ENCODE assay signal across 26 cellular contexts in genomic region chr4:150852237-150852636, GRCh38.
DNase-seq lines count a peak whose midpoint lies in the region; ATAC-seq, FAIRE-seq and TF ChIP-seq lines count a peak whose summit lies in the region.
"Had no signal": no experiment of that assay in that cellular context is flagged by ENCODE, and none has a peak within 500 bp of the region (broad histone marks: within the 10 kb centered on the region; RNA-seq: fewer than 3 reads in every experiment).

No MANE protein-coding gene starts in this region.

- TSS peak; percentile 63 for BruUV-seq in GM12878 (replicated peaks; lab: Mats Ljungman, UMichigan)

- no peaks in the 10 kb centered on the region for H3K79me2 ChIP-seq in GM12878 (ENCODE audit: control insufficient read depth, insufficient read depth, low read length)

- POLR2A ChIA-PET in GM12878 (lab: Charles Lee), result interaction anchor here (0.6 kb wide), 1 partner anchor 231 kb away, joined by 5 read pairs; no protein-coding TSS in a partner anchor

- in situ Hi-C loops in GM12878 (cut with MboI), result no loop called here

- TF ChIP-seq RAD21 in GM12878 (IDR thresholded peaks at IDR 0.05; ENCODE audit: insufficient read depth, low read depth, low read length), result no peak

- TF ChIP-seq EP300 in GM12878 (IDR thresholded peaks at IDR 0.05; ENCODE audit: borderline replicate concordance in 1 of 2, control insufficient read depth in 1 of 2, low read depth in 2 of 2, low read length in 2 of 2), result no peak

- no peak for TF ChIP-seq POLR2A in GM12878 (IDR thresholded peaks at IDR 0.05; ENCODE audit: low read depth, low read length)

- CTCF ChIA-PET in GM12878 (lab: Yijun Ruan, JAX), result interaction anchor here (1.0 to 1.2 kb wide), 2 partner anchors 14 to 554 kb away, joined by 3 to 6 read pairs; no protein-coding TSS in a partner anchor

- H3K27ac ChIP-seq in GM12878 (ENCODE audit: control insufficient read depth, insufficient read depth), result no peak overlapping the region
- H3K27ac ChIP-seq: brain microvascular endothelial cell, coronary artery, foreskin keratinocyte, prostate gland, thyroid gland had no signal

- no peak overlapping the region for H3K9ac ChIP-seq in GM12878 (ENCODE audit: control insufficient read depth, insufficient read depth, low read length)

- no peaks in the 10 kb centered on the region for H4K20me1 ChIP-seq in GM12878 (ENCODE audit: control insufficient read depth, insufficient read depth)

- SMC1A ChIA-PET in GM12878 (lab: Charles Lee; ENCODE audit: uncharacterized antibody, unreplicated experiment), result interaction anchor here (0.5 to 1.0 kb wide), 3 partner anchors 11 to 41 kb away, joined by 3 to 4 read pairs (median 4); no protein-coding TSS in a partner anchor

- no peak for TF ChIP-seq CTCF in GM12878 (IDR thresholded peaks at IDR 0.05 in 2 of 3, conservative IDR thresholded peaks at IDR 0.05 in 1 of 3; ENCODE audit: control insufficient read depth in 2 of 3, extremely low read depth in 1 of 3, insufficient read depth in 1 of 3, low read depth in 3 of 3, low read length in 3 of 3)

- peaks cover 0 to 9% of the 10 kb centered on the region in 2 experiments; a peak in 3 of 4 replicates for H3K36me3 ChIP-seq in GM12878 (ENCODE audit: control insufficient read depth in 2 of 2, insufficient read depth in 2 of 2, low read length in 1 of 2)
- H3K36me3 ChIP-seq: brain microvascular endothelial cell, prostate gland had no signal

- H3K4me3 ChIP-seq in GM12878, result no peak overlapping the region
- H3K4me3 ChIP-seq: coronary artery, prostate gland, thyroid gland had no signal

- H3K4me3 Mint-ChIP-seq in activated naive CD8-positive, alpha-beta T cell, result no peak overlapping the region
- no peak overlapping the region for H3K4me3 Mint-ChIP-seq in activated naive CD8-positive, alpha-beta T cell treated with anti-CD3 and anti-CD28 coated beads, Interleukin-2, amount 50 U/mL, for 24 hours
- H3K4me3 Mint-ChIP-seq in stimulated activated effector memory CD8-positive, alpha-beta T cell treated with anti-CD3 and anti-CD28 coated beads, Interleukin-12 subunit alpha, Interleukin-12 subunit beta, amount 100 ng/mL, for 72 hours, result no peak overlapping the region
- no peak overlapping the region for H3K4me3 Mint-ChIP-seq in stimulated activated naive B cell treated with anti-CD40 and anti-IgM and Interleukin-4, amounts not matched to agents 10 μg/mL and 1 μg/mL and 100 μg/mL, for 72 hours
- H3K4me3 Mint-ChIP-seq: activated B cell treated with CpG ODN at 0.5 μM for 24 hours; activated CD8-positive, alpha-beta T cell treated with anti-CD3 and anti-CD28 coated beads, Interleukin-2, amount 10 ng/mL, durations not matched to agents 7 days and 5 days; activated naive CD8-positive, alpha-beta T cell treated with anti-CD3 and anti-CD28 coated beads for 36 hours; activated T-cell treated with anti-CD3 and anti-CD28 coated beads, Interleukin-2, amount 50 U/mL, for 72 hours; nephron had no signal

- no peaks in the 10 kb centered on the region for H3K9me3 ChIP-seq in GM12878 (replicated peaks; ENCODE audit: control insufficient read depth, insufficient read depth, low read length)
- H3K9me3 ChIP-seq: prostate gland, thyroid gland had no signal

- H3K27me3 Mint-ChIP-seq in activated naive CD8-positive, alpha-beta T cell, result no peaks in the 10 kb centered on the region
- no peaks in the 10 kb centered on the region for H3K27me3 Mint-ChIP-seq in activated naive CD8-positive, alpha-beta T cell treated with anti-CD3 and anti-CD28 coated beads, Interleukin-2, amount 50 U/mL, for 24 hours
- no peaks in the 10 kb centered on the region for H3K27me3 Mint-ChIP-seq in stimulated activated naive B cell treated with anti-CD40 and anti-IgM and Interleukin-4, amounts not matched to agents 10 μg/mL and 1 μg/mL and 100 μg/mL, for 72 hours
- H3K27me3 Mint-ChIP-seq: activated B cell treated with CpG ODN at 0.5 μM for 24 hours; activated naive CD8-positive, alpha-beta T cell treated with anti-CD3 and anti-CD28 coated beads for 36 hours had no signal

- no peak for DNase-seq in activated naive CD8-positive, alpha-beta T cell treated with anti-CD3 and anti-CD28 coated beads, Interleukin-2, amount 50 U/mL, for 24 hours
- DNase-seq in MV-4-11 (lab: John Stamatoyannopoulos, UW), result peak; percentile 93
- no peak for DNase-seq in GM12878 (ENCODE audit: low read depth, low spot score)
- no peak for DNase-seq in stimulated activated effector memory CD8-positive, alpha-beta T cell treated with anti-CD3 and anti-CD28 coated beads, Interleukin-12 subunit alpha, Interleukin-12 subunit beta, amount 100 ng/mL, for 72 hours (ENCODE audit: low spot score in 2 of 2)
- no peak for DNase-seq in activated effector memory CD4-positive, alpha-beta T cell treated with anti-CD3 and anti-CD28 coated beads, Interleukin-2, amount 50 U/mL, for 16 hours
- no peak for DNase-seq in stimulated activated naive B cell treated with anti-CD40 and anti-IgM and Interleukin-4, amounts not matched to agents 10 μg/mL and 1 μg/mL and 100 μg/mL, for 72 hours
- no peak for DNase-seq in frontal cortex (ENCODE audit: low spot score in 2 of 2)
- DNase-seq: 8988T; activated B cell treated with CpG ODN at 0.5 μM for 24 hours; activated CD8-positive, alpha-beta T cell treated with anti-CD3 and anti-CD28 coated beads, Interleukin-2, amount 10 ng/mL, durations not matched to agents 7 days and 5 days; activated naive CD8-positive, alpha-beta T cell treated with anti-CD3 and anti-CD28 coated beads for 36 hours; activated T-cell treated with anti-CD3 and anti-CD28 coated beads, Interleukin-2, amount 50 U/mL, for 72 hours; brain microvascular endothelial cell; C1 segment of cervical spinal cord; DMS53; foreskin keratinocyte; kidney glomerular epithelial cell; mesendoderm; NCI-H1417; NCI-H2171 treated with DMSO at 0.1 percent for 48 hours; thyroid gland had no signal

- 89% methylated on average over 1 of the region's 1 CpG for WGBS in GM12878 (ENCODE audit: insufficient coverage, insufficient replicate concordance, low lambda C conversion rate, missing lambda C conversion rate)

- RAD21 ChIA-PET in GM12878 (lab: Charles Lee; ENCODE audit: unreplicated experiment), result no interaction called here

- no peak overlapping the region for H3K4me2 ChIP-seq in GM12878 (ENCODE audit: control insufficient read depth, insufficient read depth)

- H3K27me3 ChIP-seq in GM12878 (replicated peaks in 1 of 2; ENCODE audit: control insufficient read depth in 2 of 2, insufficient read depth in 2 of 2, low read length in 1 of 2), result no peaks in the 10 kb centered on the region
- H3K27me3 ChIP-seq: brain microvascular endothelial cell, foreskin keratinocyte, thyroid gland had no signal

- no peaks in the 10 kb centered on the region for H3K9me3 Mint-ChIP-seq in activated naive CD8-positive, alpha-beta T cell (ENCODE audit: low read depth)
- H3K9me3 Mint-ChIP-seq in activated naive CD8-positive, alpha-beta T cell treated with anti-CD3 and anti-CD28 coated beads, Interleukin-2, amount 50 U/mL, for 24 hours, result no peaks in the 10 kb centered on the region
- H3K9me3 Mint-ChIP-seq in stimulated activated effector memory CD8-positive, alpha-beta T cell treated with anti-CD3 and anti-CD28 coated beads, Interleukin-12 subunit alpha, Interleukin-12 subunit beta, amount 100 ng/mL, for 72 hours, result no peaks in the 10 kb centered on the region
- H3K9me3 Mint-ChIP-seq in stimulated activated naive B cell treated with anti-CD40 and anti-IgM and Interleukin-4, amounts not matched to agents 10 μg/mL and 1 μg/mL and 100 μg/mL, for 72 hours, result no peaks in the 10 kb centered on the region
- H3K9me3 Mint-ChIP-seq: activated B cell treated with CpG ODN at 0.5 μM for 24 hours; activated naive CD8-positive, alpha-beta T cell treated with anti-CD3 and anti-CD28 coated beads for 36 hours; activated T-cell treated with anti-CD3 and anti-CD28 coated beads, Interleukin-2, amount 50 U/mL, for 72 hours; nephron had no signal

- ATAC-seq in activated naive CD8-positive, alpha-beta T cell treated with anti-CD3 and anti-CD28 coated beads, Interleukin-2, amount 50 U/mL, for 24 hours, result no peak
- no peak for ATAC-seq in GM12878
- ATAC-seq in stimulated activated effector memory CD8-positive, alpha-beta T cell treated with anti-CD3 and anti-CD28 coated beads, Interleukin-12 subunit alpha, Interleukin-12 subunit beta, amount 100 ng/mL, for 72 hours, result no peak
- no peak for ATAC-seq in stimulated activated naive B cell treated with anti-CD40 and anti-IgM and Interleukin-4, amounts not matched to agents 10 μg/mL and 1 μg/mL and 100 μg/mL, for 72 hours (replicated peaks)
- ATAC-seq: activated CD8-positive, alpha-beta T cell treated with anti-CD3 and anti-CD28 coated beads, Interleukin-2, amount 10 ng/mL, durations not matched to agents 7 days and 5 days; activated T-cell treated with anti-CD3 and anti-CD28 coated beads, Interleukin-2, amount 50 U/mL, for 72 hours; foreskin keratinocyte had no signal

- FAIRE-seq in GM12878 (lab: Jason Lieb, UNC) (no peak), frontal cortex (lab: Jason Lieb, UNC) (no peak)
- FAIRE-seq: H1 had no signal

- H3K4me1 Mint-ChIP-seq in activated naive CD8-positive, alpha-beta T cell (ENCODE audit: low read depth), result no peaks in the 10 kb centered on the region
- H3K4me1 Mint-ChIP-seq in activated naive CD8-positive, alpha-beta T cell treated with anti-CD3 and anti-CD28 coated beads, Interleukin-2, amount 50 U/mL, for 24 hours, result peaks cover 2% of the 10 kb centered on the region
- no peaks in the 10 kb centered on the region for H3K4me1 Mint-ChIP-seq in stimulated activated effector memory CD8-positive, alpha-beta T cell treated with anti-CD3 and anti-CD28 coated beads, Interleukin-12 subunit alpha, Interleukin-12 subunit beta, amount 100 ng/mL, for 72 hours
- H3K4me1 Mint-ChIP-seq in stimulated activated naive B cell treated with anti-CD40 and anti-IgM and Interleukin-4, amounts not matched to agents 10 μg/mL and 1 μg/mL and 100 μg/mL, for 72 hours, result peaks cover 7 to 9% of the 10 kb centered on the region in 2 donors
- H3K4me1 Mint-ChIP-seq: nephron had no signal

- H3K27ac Mint-ChIP-seq in activated naive CD8-positive, alpha-beta T cell, result peak overlapping the region; percentile 10
- H3K27ac Mint-ChIP-seq in activated naive CD8-positive, alpha-beta T cell treated with anti-CD3 and anti-CD28 coated beads, Interleukin-2, amount 50 U/mL, for 24 hours, result no peak overlapping the region
- peak overlapping the region; percentile 30 for H3K27ac Mint-ChIP-seq in stimulated activated effector memory CD8-positive, alpha-beta T cell treated with anti-CD3 and anti-CD28 coated beads, Interleukin-12 subunit alpha, Interleukin-12 subunit beta, amount 100 ng/mL, for 72 hours
- H3K27ac Mint-ChIP-seq in stimulated activated naive B cell treated with anti-CD40 and anti-IgM and Interleukin-4, amounts not matched to agents 10 μg/mL and 1 μg/mL and 100 μg/mL, for 72 hours, result no peak overlapping the region
- H3K27ac Mint-ChIP-seq: activated B cell treated with CpG ODN at 0.5 μM for 24 hours; activated CD8-positive, alpha-beta T cell treated with anti-CD3 and anti-CD28 coated beads, Interleukin-2, amount 10 ng/mL, durations not matched to agents 7 days and 5 days; activated naive CD8-positive, alpha-beta T cell treated with anti-CD3 and anti-CD28 coated beads for 36 hours; activated T-cell treated with anti-CD3 and anti-CD28 coated beads, Interleukin-2, amount 50 U/mL, for 72 hours; nephron had no signal

- no peaks in the 10 kb centered on the region for H3K4me1 ChIP-seq in GM12878 (ENCODE audit: control insufficient read depth, insufficient read depth, low read length)
- H3K4me1 ChIP-seq: prostate gland, thyroid gland had no signal

- no peak overlapping the region for H2AFZ ChIP-seq in GM12878 (ENCODE audit: control insufficient read depth, low read depth, low read length)

- H3K36me3 Mint-ChIP-seq in activated naive CD8-positive, alpha-beta T cell, result peaks cover 32% of the 10 kb centered on the region
- peaks cover 46% of the 10 kb centered on the region for H3K36me3 Mint-ChIP-seq in activated naive CD8-positive, alpha-beta T cell treated with anti-CD3 and anti-CD28 coated beads, Interleukin-2, amount 50 U/mL, for 24 hours (ENCODE audit: low read depth)
- peaks cover 56% of the 10 kb centered on the region for H3K36me3 Mint-ChIP-seq in stimulated activated effector memory CD8-positive, alpha-beta T cell treated with anti-CD3 and anti-CD28 coated beads, Interleukin-12 subunit alpha, Interleukin-12 subunit beta, amount 100 ng/mL, for 72 hours
- peaks cover 29 to 39% of the 10 kb centered on the region in 2 donors for H3K36me3 Mint-ChIP-seq in stimulated activated naive B cell treated with anti-CD40 and anti-IgM and Interleukin-4, amounts not matched to agents 10 μg/mL and 1 μg/mL and 100 μg/mL, for 72 hours

- intact Hi-C loops in GM12878 (cut with micrococcal nuclease; ENCODE audit: unreplicated experiment), result no loop called here

Comparison
In these comparisons a context has a peak if more than half of its experiments do, and no peak if none do; other contexts are left out.
1. H3K27ac Mint-ChIP-seq: peak in activated naive CD8-positive, alpha-beta T cell (single experiment) and stimulated activated effector memory CD8-positive, alpha-beta T cell treated with anti-CD3 and anti-CD28 coated beads, Interleukin-12 subunit alpha, Interleukin-12 subunit beta, amount 100 ng/mL, for 72 hours (single experiment); none in activated naive CD8-positive, alpha-beta T cell treated with anti-CD3 and anti-CD28 coated beads, Interleukin-2, amount 50 U/mL, for 24 hours (single experiment) and stimulated activated naive B cell treated with anti-CD40 and anti-IgM and Interleukin-4, amounts not matched to agents 10 μg/mL and 1 μg/mL and 100 μg/mL, for 72 hours (single experiment).